ENCODE assay signal across 10 cellular contexts in genomic region chr12:1630827-1631591, GRCh38. TPM values are rescaled to one million over a fixed set of nuclear protein-coding genes. Genes with fewer than 3 reads are reported as not detected.
A peak's percentile ranks its signal among the peaks of the same experiment; 100 is the strongest.
DNase-seq lines count a peak whose midpoint lies in the region; ATAC-seq, FAIRE-seq and TF ChIP-seq lines count a peak whose summit lies in the region.
"Had no signal": no experiment of that assay in that cellular context is flagged by ENCODE, and none has a peak within 500 bp of the region (broad histone marks: within the 10 kb centered on the region; RNA-seq: fewer than 3 reads in every experiment).

No MANE protein-coding gene starts in this region.

- no peak overlapping the region for H2AFZ ChIP-seq in HepG2 (ENCODE audit: low read length)

- no peak for TF ChIP-seq EP300 in HepG2 (IDR thresholded peaks at IDR 0.05; ENCODE audit: low read depth in 2 of 2, low read length in 2 of 2)
- no peak for TF ChIP-seq EP300 in HepG2 (CRISPR knock-in tag; IDR thresholded peaks at IDR 0.05; ENCODE audit: borderline replicate concordance)

- peaks cover 6 to 87% of the 10 kb centered on the region in 2 experiments; a peak in 4 of 5 replicates for H3K27me3 ChIP-seq in HepG2 (ENCODE audit: control insufficient read depth in 1 of 2, insufficient read depth in 2 of 2, low read length in 2 of 2)
- no peaks in the 10 kb centered on the region for H3K27me3 ChIP-seq in right lobe of liver
- H3K27me3 ChIP-seq in mucosa of rectum (ENCODE audit: control insufficient read depth in 2 of 2, insufficient read depth in 2 of 2, low read length in 2 of 2) = peaks cover 7 to 11% of the 10 kb centered on the region in 2 donors

- H3K27ac ChIP-seq in HepG2 (ENCODE audit: extremely low read length, insufficient read depth, low read length) (no peak overlapping the region), right lobe of liver (no peak overlapping the region), caudate nucleus (ENCODE audit: low read depth, low read length) (peak overlapping the region; percentile 16), mucosa of rectum (ENCODE audit: low read depth in 2 of 2, low read length in 2 of 2) (no peak overlapping the region), RWPE1 (no peak overlapping the region)

- no TSS peak for BruUV-seq in HepG2 (replicated peaks; lab: Mats Ljungman, UMichigan)

- no peak for TF ChIP-seq POLR2A in HepG2 (IDR thresholded peaks at IDR 0.05; ENCODE audit: insufficient read depth in 1 of 2, low read depth in 2 of 2, low read length in 2 of 2)
- no peak for TF ChIP-seq POLR2A in right lobe of liver (IDR thresholded peaks at IDR 0.05)

- no peaks in the 10 kb centered on the region for H3K9me3 ChIP-seq in HepG2 (ENCODE audit: low read length)
- H3K9me3 ChIP-seq in right lobe of liver = no peaks in the 10 kb centered on the region
- H3K9me3 ChIP-seq in mucosa of rectum (ENCODE audit: control insufficient read depth in 2 of 2, low read length in 2 of 2) = no peaks in the 10 kb centered on the region

- POLR2A ChIA-PET in HepG2 (lab: Yijun Ruan, JAX) = no interaction called here
- POLR2A ChIA-PET in RWPE1 (lab: Yijun Ruan, JAX; ENCODE audit: low non-redundant PET) = no interaction called here

- TF ChIP-seq RAD21 in HepG2 (CRISPR knock-in tag; IDR thresholded peaks at IDR 0.05) = no peak

- H3K4me1 ChIP-seq in HepG2 (ENCODE audit: insufficient read depth, low read length) (peaks cover 41% of the 10 kb centered on the region), right lobe of liver (peaks cover 0 to 51% (median 13%) of the 10 kb centered on the region in 4 donors), mucosa of rectum (ENCODE audit: control insufficient read depth in 2 of 2, insufficient read depth in 2 of 2, low read length in 2 of 2) (peaks cover 14 to 16% of the 10 kb centered on the region in 2 donors)

- no peak for FAIRE-seq in HepG2 (lab: Jason Lieb, UNC)
- peak; percentile 32 for FAIRE-seq in urothelium cell line (lab: Jason Lieb, UNC)
- FAIRE-seq: islet of Langerhans had no signal

- 0 out of 2 replicates have a peak overlapping the region, but pooled peaks have one; percentile 0 for H3K4me2 ChIP-seq in HepG2 (ENCODE audit: low read depth, low read length)

- peak; percentile 24 for DNase-seq in HepG2 (ENCODE audit: low spot score)
- DNase-seq in right lobe of liver = no peak
- DNase-seq in caudate nucleus (lab: John Stamatoyannopoulos, UW) = no peak
- no peak for DNase-seq in urothelium cell line (ENCODE audit: low spot score)
- no peak for DNase-seq in RWPE1 (ENCODE audit: low spot score)
- DNase-seq in OCI-M1 (lab: John Stamatoyannopoulos, UW) = no peak
- DNase-seq: GF-D8 had no signal

- intact Hi-C loops in HepG2 (cut with micrococcal nuclease; ENCODE audit: unreplicated experiment) = no loop called here
- intact Hi-C loops in right lobe of liver (cut with DNase I) = no loop called here

- no peak overlapping the region for H3K9ac ChIP-seq in HepG2 (ENCODE audit: insufficient read depth, low read depth, low read length)
- no peak overlapping the region for H3K9ac ChIP-seq in mucosa of rectum (ENCODE audit: low read depth in 1 of 2, low read length in 2 of 2)

- in situ Hi-C loops in HepG2 (cut with HindIII; ENCODE audit: extremely low pct_ligation_motif_present, low pct_unique_long_range_greater_than_20kb) = no loop called here

- ATAC-seq in HepG2 = peak; percentile 69
- ATAC-seq in right lobe of liver = no peak
- no peak for ATAC-seq in HG03457 (IDR thresholded peaks at IDR 0.05; ENCODE audit: unreplicated experiment)

- H3K4me3 ChIP-seq in HepG2 (replicated peaks in 1 of 3; ENCODE audit: insufficient read depth in 1 of 3, low read depth in 2 of 3, low read length in 3 of 3) = no peak overlapping the region
- H3K4me3 ChIP-seq in right lobe of liver = no peak overlapping the region
- H3K4me3 ChIP-seq in mucosa of rectum (ENCODE audit: low read length in 2 of 2) = peak overlapping the region; percentile 53 to 54

- H3K79me2 ChIP-seq in HepG2 (ENCODE audit: insufficient read depth, low read length) = no peaks in the 10 kb centered on the region

- H3K36me3 ChIP-seq in HepG2 (replicated peaks in 1 of 2; ENCODE audit: control insufficient read depth in 1 of 2, insufficient read depth in 2 of 2, low read length in 2 of 2) = no peaks in the 10 kb centered on the region
- no peaks in the 10 kb centered on the region for H3K36me3 ChIP-seq in right lobe of liver
- no peaks in the 10 kb centered on the region for H3K36me3 ChIP-seq in mucosa of rectum (ENCODE audit: control insufficient read depth in 2 of 2, insufficient read depth in 2 of 2, low read length in 2 of 2)

- H4K20me1 ChIP-seq in HepG2 (ENCODE audit: insufficient read depth, low read length) = no peaks in the 10 kb centered on the region

- WGBS in HepG2 (ENCODE audit: low lambda C conversion rate) = 49% methylated on average over 22 of the region's 23 CpGs
- 63% methylated on average over 15 of the region's 23 CpGs for WGBS in right lobe of liver (ENCODE audit: insufficient coverage, low coverage, low lambda C conversion rate, missing lambda C conversion rate)

- TF ChIP-seq CTCF in HepG2 (CRISPR knock-in tag; IDR thresholded peaks at IDR 0.05) (no peak), right lobe of liver (IDR thresholded peaks at IDR 0.05) (no peak), RWPE1 (conservative IDR thresholded peaks at IDR 0.05; ENCODE audit: low read depth) (no peak)

- CTCF ChIA-PET in HepG2 (lab: Yijun Ruan, JAX; ENCODE audit: low intra/inter-chr PET ratio, low total read pairs) = no interaction called here
- CTCF ChIA-PET in RWPE1 (lab: Yijun Ruan, JAX) = interaction anchor here (0.5 to 1.5 kb wide), 3 partner anchors 22 to 354 kb away, joined by 3 to 6 read pairs (median 5); no protein-coding TSS in a partner anchor

RNA-seq across cellular contexts. Expression of gene WNT5B, which starts 2.0 kb away (rescaled TPM):
- 0.04 TPM in 1 of 2 replicates, not detected in the other for total RNA-seq in HepG2 (2016; rRNA removed; fragmentation: Illumina TruSeq; extraction: Trizol)
- total RNA-seq in HepG2 (2016; cell fraction: cytosol; rRNA removed; fragmentation: Illumina TruSeq; extraction: Trizol; ENCODE audit: low read depth) = not detected in 2 replicates
- 0.06 TPM in 1 of 2 replicates, not detected in the other for total RNA-seq in HepG2 (2016; cell fraction: insoluble cytoplasmic fraction; rRNA removed; fragmentation: Illumina TruSeq; extraction: Trizol)
- not detected in 2 replicates for total RNA-seq in HepG2 (2016; cell fraction: membrane; rRNA removed; fragmentation: Illumina TruSeq; extraction: Trizol)
- not detected in 2 replicates for total RNA-seq in HepG2 (2016; cell fraction: nucleus; rRNA removed; fragmentation: Illumina TruSeq; extraction: Trizol)
- not detected in 2 replicates for polyA plus RNA-seq in HepG2 (2011; rRNA removed)
- polyA plus RNA-seq in HepG2 (2011; cell fraction: cytosol; rRNA removed) = 0.04 TPM in 2 replicates
- not detected in 2 replicates for polyA plus RNA-seq in HepG2 (2011; cell fraction: nucleus; rRNA removed)
- not detected in 2 replicates for polyA plus RNA-seq in HepG2 (2012)
- not detected in 2 replicates for polyA plus RNA-seq in HepG2 (2016; cell fraction: cytosol; fragmentation: Illumina TruSeq; extraction: Trizol; ENCODE audit: low read depth)
- not detected in 2 replicates for polyA plus RNA-seq in HepG2 (2016; cell fraction: insoluble cytoplasmic fraction; fragmentation: Illumina TruSeq; extraction: Trizol; ENCODE audit: low read depth)
- polyA plus RNA-seq in HepG2 (2016; cell fraction: membrane; fragmentation: Illumina TruSeq; extraction: Trizol; ENCODE audit: low read depth) = not detected in 2 replicates
- not detected in 2 replicates for polyA plus RNA-seq in HepG2 (2016; cell fraction: nucleus; fragmentation: Illumina TruSeq; extraction: Trizol; ENCODE audit: insufficient read depth, low read depth)
- polyA minus RNA-seq in HepG2 (2011; rRNA and poly(A)+ RNA removed; ENCODE audit: low replicate concordance) = not detected in 2 replicates
- not detected in 2 replicates for polyA minus RNA-seq in HepG2 (2011; cell fraction: cytosol; rRNA and poly(A)+ RNA removed)
- not detected in 2 replicates for polyA minus RNA-seq in HepG2 (2011; cell fraction: nucleus; rRNA and poly(A)+ RNA removed)
- total RNA-seq in right lobe of liver = 1 to 10 TPM in 4 of 6 experiments, under 1 TPM in 2; 0.43 to 8.1 (median 1.5) TPM

RNA-seq across cellular contexts. Expression of gene FBXL14, which starts 36.6 kb away (rescaled TPM):
- total RNA-seq in HepG2 (2016; rRNA removed; fragmentation: Illumina TruSeq; extraction: Trizol) (5.5 and 7.0 TPM in 2 replicates), right lobe of liver (1 to 10 TPM; 4.7 to 6.8 (median 5.4) TPM)
- 1.6 TPM in 2 replicates for total RNA-seq in HepG2 (2016; cell fraction: cytosol; rRNA removed; fragmentation: Illumina TruSeq; extraction: Trizol; ENCODE audit: low read depth)
- total RNA-seq in HepG2 (2016; cell fraction: insoluble cytoplasmic fraction; rRNA removed; fragmentation: Illumina TruSeq; extraction: Trizol) = 5.8 and 6.3 TPM in 2 replicates
- 7.3 and 8.4 TPM in 2 replicates for total RNA-seq in HepG2 (2016; cell fraction: membrane; rRNA removed; fragmentation: Illumina TruSeq; extraction: Trizol)
- 3.5 and 4.2 TPM in 2 replicates for total RNA-seq in HepG2 (2016; cell fraction: nucleus; rRNA removed; fragmentation: Illumina TruSeq; extraction: Trizol)
- polyA plus RNA-seq in HepG2 (2011; rRNA removed) = 7.2 and 7.4 TPM in 2 replicates
- polyA plus RNA-seq in HepG2 (2011; cell fraction: cytosol; rRNA removed) = 5.7 and 11.0 TPM in 2 replicates
- 4.8 and 5.6 TPM in 2 replicates for polyA plus RNA-seq in HepG2 (2011; cell fraction: nucleus; rRNA removed)
- 1.5 and 3.4 TPM in 2 replicates for polyA plus RNA-seq in HepG2 (2012)
- polyA plus RNA-seq in HepG2 (2016; cell fraction: cytosol; fragmentation: Illumina TruSeq; extraction: Trizol; ENCODE audit: low read depth) = 1.3 and 1.5 TPM in 2 replicates
- 4.3 and 4.9 TPM in 2 replicates for polyA plus RNA-seq in HepG2 (2016; cell fraction: insoluble cytoplasmic fraction; fragmentation: Illumina TruSeq; extraction: Trizol; ENCODE audit: low read depth)
- 3.9 and 4.6 TPM in 2 replicates for polyA plus RNA-seq in HepG2 (2016; cell fraction: membrane; fragmentation: Illumina TruSeq; extraction: Trizol; ENCODE audit: low read depth)
- polyA plus RNA-seq in HepG2 (2016; cell fraction: nucleus; fragmentation: Illumina TruSeq; extraction: Trizol; ENCODE audit: insufficient read depth, low read depth) = 2.8 and 3.0 TPM in 2 replicates
- 24.9 and 37.9 TPM in 2 replicates for polyA minus RNA-seq in HepG2 (2011; rRNA and poly(A)+ RNA removed; ENCODE audit: low replicate concordance)
- polyA minus RNA-seq in HepG2 (2011; cell fraction: cytosol; rRNA and poly(A)+ RNA removed) = 5.9 and 9.1 TPM in 2 replicates
- polyA minus RNA-seq in HepG2 (2011; cell fraction: nucleus; rRNA and poly(A)+ RNA removed) = 3.3 and 4.5 TPM in 2 replicates

RNA-seq across cellular contexts. Expression of gene ADIPOR2, which starts 59.9 kb away (rescaled TPM):
- total RNA-seq in HepG2 (2016; rRNA removed; fragmentation: Illumina TruSeq; extraction: Trizol) (35.2 and 40.8 TPM in 2 replicates), right lobe of liver (100 to 1,000 TPM in 1 of 6 experiments, 10 to 100 TPM in 5; 46.5 to 108 (median 59.8) TPM)
- total RNA-seq in HepG2 (2016; cell fraction: cytosol; rRNA removed; fragmentation: Illumina TruSeq; extraction: Trizol; ENCODE audit: low read depth) = 14.0 and 15.3 TPM in 2 replicates
- total RNA-seq in HepG2 (2016; cell fraction: insoluble cytoplasmic fraction; rRNA removed; fragmentation: Illumina TruSeq; extraction: Trizol) = 34.6 and 36.8 TPM in 2 replicates
- 32.2 and 37.5 TPM in 2 replicates for total RNA-seq in HepG2 (2016; cell fraction: membrane; rRNA removed; fragmentation: Illumina TruSeq; extraction: Trizol)
- 57.1 and 62.9 TPM in 2 replicates for total RNA-seq in HepG2 (2016; cell fraction: nucleus; rRNA removed; fragmentation: Illumina TruSeq; extraction: Trizol)
- 52.2 and 56.5 TPM in 2 replicates for polyA plus RNA-seq in HepG2 (2011; rRNA removed)
- 30.4 and 47.3 TPM in 2 replicates for polyA plus RNA-seq in HepG2 (2011; cell fraction: cytosol; rRNA removed)
- polyA plus RNA-seq in HepG2 (2011; cell fraction: nucleus; rRNA removed) = 39.2 and 60.6 TPM in 2 replicates
- polyA plus RNA-seq in HepG2 (2012) = 68.6 and 70.3 TPM in 2 replicates
- 8.2 TPM in 2 replicates for polyA plus RNA-seq in HepG2 (2016; cell fraction: cytosol; fragmentation: Illumina TruSeq; extraction: Trizol; ENCODE audit: low read depth)
- polyA plus RNA-seq in HepG2 (2016; cell fraction: insoluble cytoplasmic fraction; fragmentation: Illumina TruSeq; extraction: Trizol; ENCODE audit: low read depth) = 42.4 and 47.2 TPM in 2 replicates
- 24.7 and 28.3 TPM in 2 replicates for polyA plus RNA-seq in HepG2 (2016; cell fraction: membrane; fragmentation: Illumina TruSeq; extraction: Trizol; ENCODE audit: low read depth)
- polyA plus RNA-seq in HepG2 (2016; cell fraction: nucleus; fragmentation: Illumina TruSeq; extraction: Trizol; ENCODE audit: insufficient read depth, low read depth) = 75.6 and 80.5 TPM in 2 replicates
- polyA minus RNA-seq in HepG2 (2011; rRNA and poly(A)+ RNA removed; ENCODE audit: low replicate concordance) = 53.2 and 63.9 TPM in 2 replicates
- polyA minus RNA-seq in HepG2 (2011; cell fraction: cytosol; rRNA and poly(A)+ RNA removed) = 37.1 and 43.3 TPM in 2 replicates
- 89.9 and 92.1 TPM in 2 replicates for polyA minus RNA-seq in HepG2 (2011; cell fraction: nucleus; rRNA and poly(A)+ RNA removed)

Comparison
In these comparisons a context has a peak if more than half of its experiments do, and no peak if none do; other contexts are left out.
1. H3K4me3 ChIP-seq: peak in mucosa of rectum (2 of 2); none in HepG2 (0 of 3) and right lobe of liver (0 of 3).